1 cellular context compared by ENCODE assay signal in genomic region chr20:50151034-50151743, GRCh38.
A peak's percentile ranks its signal among the peaks of the same experiment; 100 is the strongest.
TF ChIP-seq lines count a peak whose summit lies in the region.

No MANE protein-coding gene starts in this region.

TF ChIP-seq in HepG2, 621 proteins besides CTCF, POLR2A, EP300 and RAD21 (continues in another document):
- TF ChIP-seq KDM2A (CRISPR knock-in tag; IDR thresholded peaks at IDR 0.05; ENCODE audit: borderline replicate concordance, low read depth) (peak; percentile 13; the same call in 1 of the 2 replicates), ZNF260 (CRISPR knock-in tag; IDR thresholded peaks at IDR 0.05; ENCODE audit: borderline replicate concordance, low read depth) (no peak), SAFB2 (CRISPR knock-in tag; IDR thresholded peaks at IDR 0.05; ENCODE audit: borderline replicate concordance, low read depth) (no peak), NRL (CRISPR knock-in tag; IDR thresholded peaks at IDR 0.05; ENCODE audit: borderline replicate concordance) (no peak), ZNF296 (CRISPR knock-in tag; conservative IDR thresholded peaks at IDR 0.05) (no peak), GZF1 (CRISPR knock-in tag; IDR thresholded peaks at IDR 0.05) (no peak), PRPF4 (IDR thresholded peaks at IDR 0.05; ENCODE audit: low read depth, low read length, poor library complexity, severe bottlenecking) (no peak), TEAD2 (CRISPR knock-in tag; IDR thresholded peaks at IDR 0.05) (no peak), HIC2 (CRISPR knock-in tag; IDR thresholded peaks at IDR 0.05; ENCODE audit: low read depth) (no peak), EED (CRISPR knock-in tag; IDR thresholded peaks at IDR 0.05) (0 out of 2 replicates have a peak, but pooled peaks have one; percentile 42), CREM (IDR thresholded peaks at IDR 0.05) (no peak), CREM (CRISPR knock-in tag; IDR thresholded peaks at IDR 0.05) (0 out of 2 replicates have a peak, but pooled peaks have one; percentile 18), PITX1 (CRISPR knock-in tag; IDR thresholded peaks at IDR 0.05) (no peak), ZHX2 (IDR thresholded peaks at IDR 0.05; ENCODE audit: low read depth) (no peak), ZHX2 (CRISPR knock-in tag; IDR thresholded peaks at IDR 0.05; ENCODE audit: borderline replicate concordance) (no peak), MXD3 (CRISPR knock-in tag; IDR thresholded peaks at IDR 0.05) (no peak), ZNF501 (CRISPR knock-in tag; IDR thresholded peaks at IDR 0.05) (0 out of 2 replicates have a peak, but pooled peaks have one; percentile 0), MAFK (conservative IDR thresholded peaks at IDR 0.05 in 1 of 2, IDR thresholded peaks at IDR 0.05 in 1 of 2; ENCODE audit: low read length in 2 of 2) (no peak), ZBTB40 (IDR thresholded peaks at IDR 0.05) (no peak), ZBTB40 (CRISPR knock-in tag; IDR thresholded peaks at IDR 0.05) (0 out of 2 replicates have a peak, but pooled peaks have one; percentile 38), KLF12 (CRISPR knock-in tag; IDR thresholded peaks at IDR 0.05; ENCODE audit: borderline replicate concordance) (no peak), ZNF207 (IDR thresholded peaks at IDR 0.05; ENCODE audit: borderline replicate concordance) (no peak), FOXO4 (CRISPR knock-in tag; conservative IDR thresholded peaks at IDR 0.05) (no peak), CBX2 (IDR thresholded peaks at IDR 0.05; ENCODE audit: low read depth, low read length) (no peak), CBX2 (CRISPR knock-in tag; IDR thresholded peaks at IDR 0.05; ENCODE audit: low read depth) (no peak), NFIC (IDR thresholded peaks at IDR 0.05; ENCODE audit: low read length) (no peak), KAT2B (IDR thresholded peaks at IDR 0.05; ENCODE audit: borderline replicate concordance, low read depth, low read length) (no peak), ZNF180 (CRISPR knock-in tag; IDR thresholded peaks at IDR 0.05; ENCODE audit: borderline replicate concordance, low read depth) (no peak), ZNF768 (CRISPR knock-in tag; IDR thresholded peaks at IDR 0.05) (peak; percentile 89; the same call in 1 of the 2 replicates), ZNF709 (CRISPR knock-in tag; IDR thresholded peaks at IDR 0.05) (no peak), ZNF251 (CRISPR knock-in tag; IDR thresholded peaks at IDR 0.05) (no peak), PHF8 (CRISPR knock-in tag; IDR thresholded peaks at IDR 0.05) (no peak), ARID4A (CRISPR knock-in tag; IDR thresholded peaks at IDR 0.05; ENCODE audit: borderline replicate concordance) (0 out of 2 replicates have a peak, but pooled peaks have one; percentile 16), JUND (CRISPR knock-in tag; IDR thresholded peaks at IDR 0.05) (no peak), CBX5 (CRISPR knock-in tag; IDR thresholded peaks at IDR 0.05; ENCODE audit: borderline replicate concordance) (no peak), IRF2 (CRISPR knock-in tag; IDR thresholded peaks at IDR 0.05) (no peak), ZNF557 (CRISPR knock-in tag; IDR thresholded peaks at IDR 0.05) (no peak), BORCS8-MEF2B (CRISPR knock-in tag; IDR thresholded peaks at IDR 0.05) (0 out of 2 replicates have a peak, but pooled peaks have one; percentile 19), RARG (CRISPR knock-in tag; IDR thresholded peaks at IDR 0.05; ENCODE audit: low read depth) (no peak), ZNF563 (CRISPR knock-in tag; IDR thresholded peaks at IDR 0.05) (no peak)
